In genomic region chrX:101025126-101025525, GRCh38 we compare ENCODE assay signal across 23 cellular contexts. TPM values are rescaled to one million over a fixed set of nuclear protein-coding genes. Genes with fewer than 3 reads are reported as not detected.
DNase-seq lines count a peak whose midpoint lies in the region; ATAC-seq and TF ChIP-seq lines count a peak whose summit lies in the region.
"Had no signal": no experiment of that assay in that cellular context is flagged by ENCODE, and none has a peak within 500 bp of the region (broad histone marks: within the 10 kb centered on the region; RNA-seq: fewer than 3 reads in every experiment).

No MANE protein-coding gene starts in this region.

- H3K4me3 ChIP-seq in PC-3 (ENCODE audit: low read length), result no peak overlapping the region
- H3K4me3 ChIP-seq: A549; BLaER1 treated with 17β-estradiol and CSF1 and Interleukin-3, amounts not matched to agents 10 nM and 100 nM had no signal

- H3K9me2 ChIP-seq in PC-3 (replicated peaks; ENCODE audit: low read length), result no peaks in the 10 kb centered on the region

- intact Hi-C loops in PC-3 (cut with micrococcal nuclease), result no loop called here

- no peak overlapping the region for H3K27ac ChIP-seq in PC-3 (ENCODE audit: low read length)
- H3K27ac ChIP-seq: A549; BLaER1 treated with 17β-estradiol and CSF1 and Interleukin-3, amounts not matched to agents 10 nM and 100 nM had no signal

- H2AFZ ChIP-seq in PC-3 (ENCODE audit: low read length), result no peak overlapping the region

- H3K9ac ChIP-seq in PC-3 (ENCODE audit: low read length), result no peak overlapping the region
- H3K9ac ChIP-seq: BLaER1 treated with 17β-estradiol and CSF1 and Interleukin-3, amounts not matched to agents 10 nM and 100 nM had no signal

- DNase-seq in EL, result peak; percentile 25
- peak; percentile 13 for DNase-seq in PC-3
- peak; percentile 50 for DNase-seq in dermis blood vessel endothelial cell
- DNase-seq in iris pigment epithelial cell (ENCODE audit: low read depth), result peak; percentile 32
- DNase-seq in stimulated activated CD4-positive, alpha-beta T cell treated with anti-CD3 and anti-CD28 coated beads, Interleukin-1b, Interleukin-23, amount 100 ng/mL, for 48 hours, result no peak
- DNase-seq in inferior parietal cortex (ENCODE audit: extremely low spot score), result no peak
- DNase-seq: CD8-positive, alpha-beta memory T cell; H7; MM.1S; NCI-H1092 treated with DMSO at 0.1 percent for 48 hours; NCI-H2081; NCI-H2171 treated with DMSO at 0.1 percent for 48 hours; NCI-H748 treated with DMSO at 0.1 percent for 48 hours; SHP77 had no signal

- TF ChIP-seq CTCF in PC-3 (conservative IDR thresholded peaks at IDR 0.05; ENCODE audit: low read depth, low read length), result no peak

- H3K9me3 ChIP-seq in PC-3 (ENCODE audit: low read length), result no peaks in the 10 kb centered on the region
- H3K9me3 ChIP-seq: A549; BLaER1 treated with 17β-estradiol and CSF1 and Interleukin-3, amounts not matched to agents 10 nM and 100 nM had no signal

- ATAC-seq in PC-3 (peak; percentile 53), HG03175 (IDR thresholded peaks at IDR 0.05; ENCODE audit: unreplicated experiment) (no peak), HG03571 (IDR thresholded peaks at IDR 0.05; ENCODE audit: unreplicated experiment) (no peak)
- ATAC-seq: A549 had no signal

- no peaks in the 10 kb centered on the region for H4K20me1 ChIP-seq in PC-3 (ENCODE audit: low read length)
- H4K20me1 ChIP-seq: BLaER1 treated with 17β-estradiol and CSF1 and Interleukin-3, amounts not matched to agents 10 nM and 100 nM had no signal

- no peaks in the 10 kb centered on the region for H3K27me3 ChIP-seq in PC-3 (ENCODE audit: low read length)
- H3K27me3 ChIP-seq: BLaER1 treated with 17β-estradiol and CSF1 and Interleukin-3, amounts not matched to agents 10 nM and 100 nM had no signal

- peaks cover 3% of the 10 kb centered on the region; the same call in 1 of the 2 replicates for H3K4me1 ChIP-seq in PC-3 (ENCODE audit: insufficient read depth, low read length)
- H3K4me1 ChIP-seq: A549; BLaER1 treated with 17β-estradiol and CSF1 and Interleukin-3, amounts not matched to agents 10 nM and 100 nM had no signal

- no peaks in the 10 kb centered on the region for H3F3A ChIP-seq in PC-3 (ENCODE audit: low read length, unreplicated experiment)

- H3K4me2 ChIP-seq in PC-3 (ENCODE audit: low read length), result no peak overlapping the region
- H3K4me2 ChIP-seq: A549; BLaER1 treated with 17β-estradiol and CSF1 and Interleukin-3, amounts not matched to agents 10 nM and 100 nM had no signal

- H3K79me2 ChIP-seq in PC-3 (ENCODE audit: low read length), result no peaks in the 10 kb centered on the region

- POLR2A ChIA-PET in PC-3 (lab: Charles Lee; ENCODE audit: unreplicated experiment), result no interaction called here

- BruUV-seq in PC-3 (replicated peaks; lab: Mats Ljungman, UMichigan), result no TSS peak

- H3K36me3 ChIP-seq in PC-3 (ENCODE audit: low read depth, low read length), result peaks cover 10% of the 10 kb centered on the region

- CTCF ChIA-PET in PC-3 (lab: Charles Lee), result no interaction called here

RNA-seq across cellular contexts. Expression of gene TRMT2B, which starts 26.8 kb away (rescaled TPM):
- 22.7 and 23.4 TPM in 2 replicates for total RNA-seq in PC-3 (2014; rRNA removed)
- total RNA-seq in dermis blood vessel endothelial cell, result 19.1 and 25.3 TPM in 2 replicates

RNA-seq across cellular contexts. Expression of gene TMEM35A, which starts 53.6 kb away (rescaled TPM):
- total RNA-seq in PC-3 (2014; rRNA removed) (not detected in 2 replicates), dermis blood vessel endothelial cell (0.85 and 1.7 TPM in 2 replicates)
- total RNA-seq: CD8-positive, alpha-beta memory T cell; OCI-LY7; RPMI7951 had no signal

RNA-seq across cellular contexts. Expression of gene ARL13A, which starts 55.6 kb away (rescaled TPM):
- total RNA-seq in PC-3 (2014; rRNA removed), result not detected in 2 replicates
- total RNA-seq in dermis blood vessel endothelial cell, result not detected in 2 replicates
- total RNA-seq: CD8-positive, alpha-beta memory T cell; G401; H7; LHCN-M2; NCI-H460; OCI-LY7; RPMI7951 had no signal

Comparison
In these comparisons a context has a peak if more than half of its experiments do, and no peak if none do; other contexts are left out.
1. DNase-seq: peak in EL (single experiment), PC-3 (single experiment), dermis blood vessel endothelial cell (single experiment) and iris pigment epithelial cell (single experiment); none in stimulated activated CD4-positive, alpha-beta T cell treated with anti-CD3 and anti-CD28 coated beads, Interleukin-1b, Interleukin-23, amount 100 ng/mL, for 48 hours (single experiment) and inferior parietal cortex (single experiment).